Comparison of ENCODE assay signal across 1 cellular context in genomic region chr14:43247877-43248276, GRCh38.
TF ChIP-seq lines count a peak whose summit lies in the region.

No MANE protein-coding gene starts in this region.

TF ChIP-seq in HepG2, 621 proteins besides CTCF, POLR2A, EP300 and RAD21 (continued from another document):
- no peak for TF ChIP-seq ZHX1 (CRISPR knock-in tag; IDR thresholded peaks at IDR 0.05; ENCODE audit: low read depth)
- no peak for TF ChIP-seq E2F1 (CRISPR knock-in tag; IDR thresholded peaks at IDR 0.05)
- no peak for TF ChIP-seq POLR2G (IDR thresholded peaks at IDR 0.05; ENCODE audit: low read depth, low read length)
- no peak for TF ChIP-seq SMAD1 (CRISPR knock-in tag; IDR thresholded peaks at IDR 0.05; ENCODE audit: borderline replicate concordance, low read depth)
- no peak for TF ChIP-seq ARID4A (CRISPR knock-in tag; IDR thresholded peaks at IDR 0.05; ENCODE audit: borderline replicate concordance)
- TF ChIP-seq RFXANK (CRISPR knock-in tag; IDR thresholded peaks at IDR 0.05) = no peak
- no peak for TF ChIP-seq ZNF574 (CRISPR knock-in tag; IDR thresholded peaks at IDR 0.05)
- peak; percentile 86 for TF ChIP-seq SRSF9 (IDR thresholded peaks at IDR 0.05; ENCODE audit: borderline replicate concordance, insufficient read depth, low read depth, low read length, poor library complexity, severe bottlenecking)
- TF ChIP-seq ZNF878 (CRISPR knock-in tag; IDR thresholded peaks at IDR 0.05) = no peak
- no peak for TF ChIP-seq ZFYVE20 (CRISPR knock-in tag; IDR thresholded peaks at IDR 0.05; ENCODE audit: borderline replicate concordance, low read depth)
- TF ChIP-seq CAMTA2 (CRISPR knock-in tag; IDR thresholded peaks at IDR 0.05; ENCODE audit: borderline replicate concordance) = no peak
- TF ChIP-seq ATF7 (IDR thresholded peaks at IDR 0.05) = no peak
- TF ChIP-seq ATF7 (CRISPR knock-in tag; IDR thresholded peaks at IDR 0.05) = no peak
- TF ChIP-seq ZNF580 (CRISPR knock-in tag; IDR thresholded peaks at IDR 0.05; ENCODE audit: borderline replicate concordance, low read depth) = no peak
- no peak for TF ChIP-seq ASH2L (IDR thresholded peaks at IDR 0.05; ENCODE audit: insufficient read length, low read depth, low read length)
